Comparison of ENCODE assay signal across 7 cellular contexts in genomic region chr2:237154050-237154638, GRCh38.
A peak's percentile ranks its signal among the peaks of the same experiment; 100 is the strongest.
DNase-seq lines count a peak whose midpoint lies in the region; ATAC-seq and TF ChIP-seq lines count a peak whose summit lies in the region.

No MANE protein-coding gene starts in this region.

- no peaks in the 10 kb centered on the region for H3K36me3 Mint-ChIP-seq in T-helper 2 cell treated with Interferon-gamma antibody and Interleukin-4, amounts not matched to agents 5 μg/mL and 100 μg/mL, for 36 hours (ENCODE audit: low read depth)
- H3K36me3 Mint-ChIP-seq in MCF 10A (ENCODE audit: insufficient read depth, unreplicated experiment), result peaks cover 6% of the 10 kb centered on the region

- peaks cover 12% of the 10 kb centered on the region for H3K4me1 Mint-ChIP-seq in T-helper 2 cell treated with Interferon-gamma antibody and Interleukin-4, amounts not matched to agents 5 μg/mL and 100 μg/mL, for 36 hours (ENCODE audit: low read depth)
- H3K4me1 Mint-ChIP-seq in MCF 10A (ENCODE audit: insufficient read depth, unreplicated experiment), result peaks cover 9% of the 10 kb centered on the region

- peak; percentile 30 for DNase-seq in GM06990 (ENCODE audit: extremely low read depth, insufficient read length)
- peak; percentile 59 for DNase-seq in T-helper 2 cell treated with Interferon-gamma antibody and Interleukin-4, amounts not matched to agents 5 μg/mL and 100 μg/mL, for 36 hours (ENCODE audit: low spot score)
- DNase-seq in MCF 10A (ENCODE audit: unreplicated experiment), result peak; percentile 68
- DNase-seq in lung (ENCODE audit: low spot score), result no peak
- no peak for DNase-seq in transverse colon
- DNase-seq in 8988T, result no peak

- H3K4me3 ChIP-seq in GM06990 (replicated peaks; ENCODE audit: low read depth, low read length) (no peak overlapping the region), lung (no peak overlapping the region), transverse colon (no peak overlapping the region)

- no peak overlapping the region for H3K4me3 Mint-ChIP-seq in T-helper 2 cell treated with Interferon-gamma antibody and Interleukin-4, amounts not matched to agents 5 μg/mL and 100 μg/mL, for 36 hours
- H3K4me3 Mint-ChIP-seq in MCF 10A (ENCODE audit: unreplicated experiment), result no peak overlapping the region

- BruUV-seq in MCF 10A (replicated peaks; lab: Mats Ljungman, UMichigan), result no TSS peak

- no peaks in the 10 kb centered on the region for H3K27me3 Mint-ChIP-seq in T-helper 2 cell treated with Interferon-gamma antibody and Interleukin-4, amounts not matched to agents 5 μg/mL and 100 μg/mL, for 36 hours (ENCODE audit: low read depth)
- H3K27me3 Mint-ChIP-seq in MCF 10A (ENCODE audit: insufficient read depth, unreplicated experiment), result no peaks in the 10 kb centered on the region

- H3K4me1 ChIP-seq in lung (ENCODE audit: control insufficient read depth in 2 of 2, insufficient read depth in 2 of 2, low read length in 2 of 2) (no peaks in the 10 kb centered on the region), transverse colon (no peaks in the 10 kb centered on the region)

- no peak for TF ChIP-seq EP300 in transverse colon (IDR thresholded peaks at IDR 0.05; ENCODE audit: low read depth)

- intact Hi-C loops in MCF 10A (cut with micrococcal nuclease) (loop anchor here (1.0 kb wide), 1 partner anchor 256 kb away; no protein-coding TSS in a partner anchor), transverse colon (cut with DNase I; ENCODE audit: low total_unique reads) (no loop called here)

- TF ChIP-seq POLR2A in transverse colon (IDR thresholded peaks at IDR 0.05), result no peak

- no peaks in the 10 kb centered on the region for H3K27me3 ChIP-seq in GM06990 (replicated peaks; ENCODE audit: control insufficient read depth, insufficient read depth, low read length)
- no peaks in the 10 kb centered on the region for H3K27me3 ChIP-seq in lung (ENCODE audit: control insufficient read depth, insufficient read depth)
- H3K27me3 ChIP-seq in transverse colon, result no peaks in the 10 kb centered on the region

- POLR2A ChIA-PET in MCF 10A (lab: Yijun Ruan, JAX), result no interaction called here

- H3K27ac ChIP-seq in KOPT-K1 (ENCODE audit: low read depth, low read length, poor library complexity, severe bottlenecking) (peak overlapping the region; percentile 85), lung (ENCODE audit: low read depth in 1 of 2, low read length in 1 of 2) (no peak overlapping the region), transverse colon (no peak overlapping the region)

- in situ Hi-C loops in transverse colon (cut with MboI; ENCODE audit: low pct_ligation_motif_present in 1 of 4, low pct_unique_long_range_greater_than_20kb in 1 of 4, low sequenced_read_pairs in 3 of 4), result loop anchor here in 3 of 4 donors (25.0 kb wide), 2 partner anchors 258 to 408 kb away; partner anchors contain the start of genes COL6A3 (in 2 of the 3) and PRLH (in 1 of the 3)

- no peaks in the 10 kb centered on the region for H3K9me3 ChIP-seq in KOPT-K1 (ENCODE audit: insufficient read depth, low read length, poor library complexity, severe bottlenecking)
- no peaks in the 10 kb centered on the region for H3K9me3 ChIP-seq in lung (ENCODE audit: control insufficient read depth in 2 of 2, insufficient read depth in 1 of 2, low read length in 1 of 2)
- no peaks in the 10 kb centered on the region for H3K9me3 ChIP-seq in transverse colon

- no peaks in the 10 kb centered on the region for H3K9me3 Mint-ChIP-seq in T-helper 2 cell treated with Interferon-gamma antibody and Interleukin-4, amounts not matched to agents 5 μg/mL and 100 μg/mL, for 36 hours
- H3K9me3 Mint-ChIP-seq in MCF 10A (ENCODE audit: unreplicated experiment), result no peaks in the 10 kb centered on the region

- no peak overlapping the region for H3K27ac Mint-ChIP-seq in T-helper 2 cell treated with Interferon-gamma antibody and Interleukin-4, amounts not matched to agents 5 μg/mL and 100 μg/mL, for 36 hours
- no peak overlapping the region for H3K27ac Mint-ChIP-seq in MCF 10A (ENCODE audit: low read depth, unreplicated experiment)

- no peak for ATAC-seq in lung (ENCODE audit: insufficient read depth, low FRiP score)

- WGBS in lung, 2 donors, result 41 to 43% methylated on average over 7 of the region's 7 CpGs
- 25 to 42% methylated on average over 4 to 7 of the region's 7 CpGs for WGBS in transverse colon (ENCODE audit: low coverage in 1 of 2), 2 donors

- no peaks in the 10 kb centered on the region for H3K36me3 ChIP-seq in GM06990 (ENCODE audit: control insufficient read depth, insufficient read depth, low read length)
- H3K36me3 ChIP-seq in KOPT-K1 (ENCODE audit: insufficient read depth, low read length), result no peaks in the 10 kb centered on the region
- no peaks in the 10 kb centered on the region for H3K36me3 ChIP-seq in lung (ENCODE audit: control insufficient read depth in 2 of 2, insufficient read depth in 2 of 2, low read length in 2 of 2)
- no peaks in the 10 kb centered on the region for H3K36me3 ChIP-seq in transverse colon

- TF ChIP-seq CTCF in GM06990 (IDR thresholded peaks at IDR 0.05; ENCODE audit: insufficient read depth, low read length, poor library complexity, severe bottlenecking) (peak; percentile 90), MCF 10A (IDR thresholded peaks at IDR 0.05; ENCODE audit: unreplicated experiment) (peak; percentile 34), lung (IDR thresholded peaks at IDR 0.05; ENCODE audit: control extremely low read depth, extremely low read depth) (peak; percentile 50), transverse colon (IDR thresholded peaks at IDR 0.05) (peak; percentile 41 to 60 (median 48))

- CTCF ChIA-PET in MCF 10A (lab: Yijun Ruan, JAX), result interaction anchor here (0.7 to 1.8 kb wide), 5 partner anchors 32 to 896 kb away, joined by 3 to 4 read pairs (median 3); no protein-coding TSS in a partner anchor

Comparison
In these comparisons a context has a peak if more than half of its experiments do, and no peak if none do; other contexts are left out.
1. DNase-seq: peak in GM06990 (single experiment), T-helper 2 cell treated with Interferon-gamma antibody and Interleukin-4, amounts not matched to agents 5 μg/mL and 100 μg/mL, for 36 hours (single experiment) and MCF 10A (single experiment); none in lung (single experiment), transverse colon (single experiment) and 8988T (single experiment).
2. CTCF ChIP-seq: peak in every context shown above with its lines; median percentile 90 in GM06990; 50 in lung; 48 in transverse colon; 34 in MCF 10A.